13 cellular contexts compared by ENCODE assay signal in genomic region chr10:4282496-4282895, GRCh38.
"Had no signal": no experiment of that assay in that cellular context is flagged by ENCODE, and none has a peak within 500 bp of the region (broad histone marks: within the 10 kb centered on the region; RNA-seq: fewer than 3 reads in every experiment).

No MANE protein-coding gene starts in this region.

- H3K36me3 ChIP-seq: cardiac muscle cell, colonic mucosa, prostate gland had no signal

- H3K9me3 ChIP-seq: colonic mucosa, prostate gland had no signal

- H3K27ac ChIP-seq: cardiac muscle cell, colonic mucosa had no signal

- DNase-seq: activated CD4-positive, alpha-beta T cell treated with anti-CD3 and anti-CD28 coated beads, Interleukin-2, amount 50 U/mL, for 4 hours; activated CD4-positive, CD25-positive, alpha-beta regulatory T cell treated with anti-CD3 and anti-CD28 coated beads, Interleukin-2, amount 50 U/mL, for 72 hours; activated CD8-positive, alpha-beta memory T cell treated with anti-CD3 and anti-CD28 coated beads, Interleukin-2, amount 10 ng/mL, durations not matched to agents 7 days and 5 days; activated gamma-delta T cell; activated naive CD8-positive, alpha-beta T cell treated with anti-CD3 and anti-CD28 coated beads, Interleukin-2, amount 10 ng/mL, durations not matched to agents 7 days and 5 days; activated T-cell treated with anti-CD3 and anti-CD28 coated beads, Interleukin-2, amount 50 U/mL, for 4 hours; colonic mucosa; effector CD8-positive, alpha-beta T cell; occipital lobe; stimulated activated CD4-positive, alpha-beta T cell treated with anti-CD3 and anti-CD28 coated beads, Interleukin-12 subunit alpha, Interleukin-12 subunit beta, amount 100 ng/mL, for 4 hours; stimulated activated naive CD4-positive, alpha-beta T cell had no signal

- H3K27me3 ChIP-seq: cardiac muscle cell, colonic mucosa had no signal

- ATAC-seq: activated CD8-positive, alpha-beta memory T cell treated with anti-CD3 and anti-CD28 coated beads, Interleukin-2, amount 10 ng/mL, durations not matched to agents 7 days and 5 days; activated T-cell treated with anti-CD3 and anti-CD28 coated beads, Interleukin-2, amount 50 U/mL, for 4 hours had no signal

- H3K4me3 ChIP-seq: cardiac muscle cell, colonic mucosa, prostate gland had no signal
